ENCODE assay signal across 17 cellular contexts in the genomic region with DNA sequence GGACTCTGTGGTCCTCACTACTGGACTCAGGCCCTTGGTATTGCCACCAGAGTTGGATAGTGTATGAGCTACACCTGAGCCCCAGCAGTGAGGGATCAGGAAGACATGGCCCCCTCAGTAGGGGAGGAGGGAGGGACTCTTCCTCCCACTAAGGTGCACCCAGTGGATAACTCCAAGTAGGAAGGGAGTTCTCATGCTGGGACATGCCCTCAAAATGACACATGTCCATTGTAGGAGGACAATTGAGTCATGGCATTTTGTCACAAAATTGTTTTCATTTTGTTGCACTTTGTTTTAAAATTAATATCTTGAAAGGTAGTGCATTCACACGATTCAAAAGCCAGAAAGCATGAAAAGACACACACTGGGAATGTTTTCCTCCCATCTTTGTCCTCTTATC.
"Had no signal": no experiment of that assay in that cellular context is flagged by ENCODE, and none has a peak within 500 bp of the region (broad histone marks: within the 10 kb centered on the region; RNA-seq: fewer than 3 reads in every experiment).

No MANE protein-coding gene starts in this region.

- H3K9ac ChIP-seq: parathyroid adenoma had no signal

- H2AFZ ChIP-seq: parathyroid adenoma had no signal

- H3K27me3 ChIP-seq: adrenal gland, cardiac muscle cell, gastroesophageal sphincter, stomach, suprapubic skin, tibial nerve had no signal

- H3K36me3 ChIP-seq: adrenal gland, cardiac muscle cell had no signal

- DNase-seq: activated T-cell treated with anti-CD3 and anti-CD28 coated beads, Interleukin-2, amount 50 U/mL, for 1 hour; adrenal gland; effector CD4-positive, alpha-beta T cell; hypothalamus; left cardiac atrium; mesenchymal stem cell; stimulated activated CD4-positive, alpha-beta T cell treated with anti-CD3 and anti-CD28 coated beads, Interleukin-15, amount 100 ng/mL, for 24 hours; stomach had no signal

- ATAC-seq: activated T-helper 17 cell treated with anti-CD3 and anti-CD28 coated beads, Interleukin-2, amount 50 U/mL, for 72 hours; gastroesophageal sphincter; left cardiac atrium; sciatic nerve; stimulated activated memory B cell treated with anti-CD40 and anti-IgM and Interleukin-4, amounts not matched to agents 10 μg/mL and 1 μg/mL and 100 μg/mL, for 72 hours had no signal

- H3K9me3 ChIP-seq: adrenal gland, gastroesophageal sphincter, stomach, suprapubic skin, tibial nerve had no signal

- H3K4me3 ChIP-seq: adrenal gland, cardiac muscle cell, gastroesophageal sphincter, smooth muscle cell, stomach, suprapubic skin, tibial nerve had no signal

- H3K4me2 ChIP-seq: smooth muscle cell had no signal

- H3K27ac ChIP-seq: adrenal gland, cardiac muscle cell, parathyroid adenoma had no signal
